In the genomic region with DNA sequence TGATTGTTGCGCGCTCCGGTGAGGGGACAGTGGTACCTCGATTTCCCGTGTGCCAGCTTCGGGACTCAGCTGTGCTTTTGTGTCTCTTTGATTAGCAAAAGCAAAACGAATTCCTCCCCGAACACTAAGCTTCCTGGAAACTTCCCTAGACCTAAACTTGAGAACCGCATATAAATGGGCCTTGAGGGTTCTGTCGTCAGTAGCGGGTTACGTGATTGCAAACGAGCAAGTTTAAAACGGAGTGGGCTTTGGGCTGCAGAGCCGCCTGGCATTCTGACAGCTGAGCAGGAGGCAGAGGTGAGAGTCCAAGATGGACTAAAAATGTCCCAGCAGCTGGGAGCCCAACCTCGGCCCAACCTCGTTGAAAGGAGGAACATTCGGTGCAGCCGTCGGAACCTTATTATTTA, we compare ENCODE assay signal across 8 cellular contexts. TPM values are rescaled to one million over a fixed set of nuclear protein-coding genes. Genes with fewer than 3 reads are reported as not detected.
A peak's percentile ranks its signal among the peaks of the same experiment; 100 is the strongest.
DNase-seq lines count a peak whose midpoint lies in the region; ATAC-seq and TF ChIP-seq lines count a peak whose summit lies in the region.

No MANE protein-coding gene starts in this region.

- H3K4me3 ChIP-seq in AG04449 (ENCODE audit: low read depth, low read length) = peak overlapping the region; percentile 73

- CTCF ChIA-PET in AG04449 (lab: Yijun Ruan, JAX) = interaction anchor here (0.8 to 1.3 kb wide), 3 partner anchors 9 to 30 kb away, joined by 3 to 6 read pairs (median 5); no protein-coding TSS in a partner anchor

- no peaks in the 10 kb centered on the region for H3K27me3 Mint-ChIP-seq in stimulated activated naive CD8-positive, alpha-beta T cell treated with anti-CD3 and anti-CD28 coated beads, Interleukin-15, amount 100 ng/mL, for 72 hours

- H3K4me1 Mint-ChIP-seq in stimulated activated naive CD8-positive, alpha-beta T cell treated with anti-CD3 and anti-CD28 coated beads, Interleukin-15, amount 100 ng/mL, for 72 hours = peaks cover 69% of the 10 kb centered on the region

- DNase-seq in AG04449 (ENCODE audit: low read depth, low spot score) (no peak), RPMI7951 (ENCODE audit: low read depth) (peak; percentile 39), cerebellum (ENCODE audit: low spot score) (peak; percentile 14), left kidney (ENCODE audit: low read depth, low spot score) (peak; percentile 67)
- DNase-seq in stimulated activated naive CD8-positive, alpha-beta T cell treated with anti-CD3 and anti-CD28 coated beads, Interleukin-15, amount 100 ng/mL, for 72 hours = peak in 1 of 2 donors; percentile 31

- peak overlapping the region; percentile 98 to 99 for H3K27ac Mint-ChIP-seq in stimulated activated naive CD8-positive, alpha-beta T cell treated with anti-CD3 and anti-CD28 coated beads, Interleukin-15, amount 100 ng/mL, for 72 hours

- H3K4me3 Mint-ChIP-seq in stimulated activated naive CD8-positive, alpha-beta T cell treated with anti-CD3 and anti-CD28 coated beads, Interleukin-15, amount 100 ng/mL, for 72 hours = peak overlapping the region; percentile 94 to 95

- POLR2A ChIA-PET in AG04449 (lab: Yijun Ruan, JAX) = no interaction called here

- TF ChIP-seq CTCF in AG04449 (IDR thresholded peaks at IDR 0.05; ENCODE audit: insufficient read depth, low read length, missing control alignments) = no peak

- ATAC-seq in GM19372 (IDR thresholded peaks at IDR 0.05; ENCODE audit: low read depth, unreplicated experiment) (peak; percentile 1), GM18498 (IDR thresholded peaks at IDR 0.05; ENCODE audit: unreplicated experiment) (no peak), HG02588 (IDR thresholded peaks at IDR 0.05; ENCODE audit: unreplicated experiment) (no peak)
- peak; percentile 1 for ATAC-seq in stimulated activated naive CD8-positive, alpha-beta T cell treated with anti-CD3 and anti-CD28 coated beads, Interleukin-15, amount 100 ng/mL, for 72 hours

- H3K9me3 Mint-ChIP-seq in stimulated activated naive CD8-positive, alpha-beta T cell treated with anti-CD3 and anti-CD28 coated beads, Interleukin-15, amount 100 ng/mL, for 72 hours = no peaks in the 10 kb centered on the region

RNA-seq across cellular contexts. Expression of a gene that starts 1.2 kb away (rescaled TPM):
- 12.3 and 16.8 TPM in 2 replicates for total RNA-seq in RPMI7951 (2014; rRNA removed; shearing (Covaris generic))
- total RNA-seq in cerebellum = 40.6 TPM

Comparison
In these comparisons a context has a peak if more than half of its experiments do, and no peak if none do; other contexts are left out.
1. ATAC-seq: peak in GM19372 (single experiment) and stimulated activated naive CD8-positive, alpha-beta T cell treated with anti-CD3 and anti-CD28 coated beads, Interleukin-15, amount 100 ng/mL, for 72 hours (single experiment); none in GM18498 (single experiment) and HG02588 (single experiment).